ENCODE assay signal across 1 cellular context in genomic region chr20:36149469-36149868, GRCh38.
TF ChIP-seq lines count a peak whose summit lies in the region.

No MANE protein-coding gene starts in this region.

TF ChIP-seq in HepG2, 621 proteins besides CTCF, POLR2A, EP300 and RAD21 (continues in another document):
- TF ChIP-seq, protein P1, sequence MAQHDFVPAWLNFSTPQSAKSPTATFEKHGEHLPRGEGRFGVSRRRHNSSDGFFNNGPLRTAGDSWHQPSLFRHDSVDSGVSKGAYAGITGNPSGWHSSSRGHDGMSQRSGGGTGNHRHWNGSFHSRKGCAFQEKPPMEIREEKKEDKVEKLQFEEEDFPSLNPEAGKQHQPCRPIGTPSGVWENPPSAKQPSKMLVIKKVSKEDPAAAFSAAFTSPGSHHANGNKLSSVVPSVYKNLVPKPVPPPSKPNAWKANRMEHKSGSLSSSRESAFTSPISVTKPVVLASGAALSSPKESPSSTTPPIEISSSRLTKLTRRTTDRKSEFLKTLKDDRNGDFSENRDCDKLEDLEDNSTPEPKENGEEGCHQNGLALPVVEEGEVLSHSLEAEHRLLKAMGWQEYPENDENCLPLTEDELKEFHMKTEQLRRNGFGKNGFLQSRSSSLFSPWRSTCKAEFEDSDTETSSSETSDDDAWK (CRISPR knock-in tag; IDR thresholded peaks at IDR 0.05), result no peak
- TF ChIP-seq ZBTB38 (CRISPR knock-in tag; IDR thresholded peaks at IDR 0.05), result 0 out of 2 replicates have a peak, but pooled peaks have one; percentile 3
- TF ChIP-seq POGZ (CRISPR knock-in tag; IDR thresholded peaks at IDR 0.05), result no peak
- TF ChIP-seq, protein P2, sequence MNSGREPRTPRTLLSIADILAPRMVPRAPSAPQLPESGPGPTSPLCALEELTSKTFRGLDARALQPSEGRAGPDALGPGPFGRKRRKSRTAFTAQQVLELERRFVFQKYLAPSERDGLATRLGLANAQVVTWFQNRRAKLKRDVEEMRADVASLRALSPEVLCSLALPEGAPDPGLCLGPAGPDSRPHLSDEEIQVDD (CRISPR knock-in tag; IDR thresholded peaks at IDR 0.05; ENCODE audit: borderline replicate concordance), result peak; percentile 60; the same call in 1 of the 2 replicates
- 0 out of 2 replicates have a peak, but pooled peaks have one; percentile 23 for TF ChIP-seq NRL (CRISPR knock-in tag; IDR thresholded peaks at IDR 0.05; ENCODE audit: borderline replicate concordance)
- no peak for TF ChIP-seq XBP1 (CRISPR knock-in tag; IDR thresholded peaks at IDR 0.05)
- no peak for TF ChIP-seq IRF2 (CRISPR knock-in tag; IDR thresholded peaks at IDR 0.05)
- no peak for TF ChIP-seq SMAD1 (CRISPR knock-in tag; IDR thresholded peaks at IDR 0.05; ENCODE audit: borderline replicate concordance, low read depth)
- TF ChIP-seq HNRNPL (IDR thresholded peaks at IDR 0.05; ENCODE audit: low read depth, low read length), result peak; percentile 88
- TF ChIP-seq, protein P3, sequence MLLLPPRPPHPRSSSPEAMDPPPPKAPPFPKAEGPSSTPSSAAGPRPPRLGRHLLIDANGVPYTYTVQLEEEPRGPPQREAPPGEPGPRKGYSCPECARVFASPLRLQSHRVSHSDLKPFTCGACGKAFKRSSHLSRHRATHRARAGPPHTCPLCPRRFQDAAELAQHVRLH (CRISPR knock-in tag; IDR thresholded peaks at IDR 0.05; ENCODE audit: borderline replicate concordance, low read depth), result peak; percentile 18; the same call in 1 of the 2 replicates
- no peak for TF ChIP-seq TEAD3 (CRISPR knock-in tag; optimal IDR thresholded peaks at IDR 0.05; ENCODE audit: borderline replicate concordance)
- no peak for TF ChIP-seq PRPF4 (IDR thresholded peaks at IDR 0.05; ENCODE audit: low read depth, low read length, poor library complexity, severe bottlenecking)
- no peak for TF ChIP-seq ZNF83 (CRISPR knock-in tag; IDR thresholded peaks at IDR 0.05; ENCODE audit: borderline replicate concordance)
- no peak for TF ChIP-seq ZNF326 (CRISPR knock-in tag; IDR thresholded peaks at IDR 0.05; ENCODE audit: borderline replicate concordance)
- TF ChIP-seq ZNF180 (CRISPR knock-in tag; IDR thresholded peaks at IDR 0.05; ENCODE audit: borderline replicate concordance, low read depth), result no peak
- TF ChIP-seq RAD51 (IDR thresholded peaks at IDR 0.05; ENCODE audit: borderline replicate concordance), result no peak
- peak; percentile 54; the same call in 1 of the 2 replicates for TF ChIP-seq ZNF768 (CRISPR knock-in tag; IDR thresholded peaks at IDR 0.05)
- no peak for TF ChIP-seq HBP1 (CRISPR knock-in tag; IDR thresholded peaks at IDR 0.05; ENCODE audit: low read depth)
- no peak for TF ChIP-seq ZNF761 (CRISPR knock-in tag; conservative IDR thresholded peaks at IDR 0.05)
- no peak for TF ChIP-seq MEIS2 (CRISPR knock-in tag; IDR thresholded peaks at IDR 0.05)
- TF ChIP-seq ZNF530 (CRISPR knock-in tag; IDR thresholded peaks at IDR 0.05; ENCODE audit: low read depth), result no peak
- TF ChIP-seq, protein P4, sequence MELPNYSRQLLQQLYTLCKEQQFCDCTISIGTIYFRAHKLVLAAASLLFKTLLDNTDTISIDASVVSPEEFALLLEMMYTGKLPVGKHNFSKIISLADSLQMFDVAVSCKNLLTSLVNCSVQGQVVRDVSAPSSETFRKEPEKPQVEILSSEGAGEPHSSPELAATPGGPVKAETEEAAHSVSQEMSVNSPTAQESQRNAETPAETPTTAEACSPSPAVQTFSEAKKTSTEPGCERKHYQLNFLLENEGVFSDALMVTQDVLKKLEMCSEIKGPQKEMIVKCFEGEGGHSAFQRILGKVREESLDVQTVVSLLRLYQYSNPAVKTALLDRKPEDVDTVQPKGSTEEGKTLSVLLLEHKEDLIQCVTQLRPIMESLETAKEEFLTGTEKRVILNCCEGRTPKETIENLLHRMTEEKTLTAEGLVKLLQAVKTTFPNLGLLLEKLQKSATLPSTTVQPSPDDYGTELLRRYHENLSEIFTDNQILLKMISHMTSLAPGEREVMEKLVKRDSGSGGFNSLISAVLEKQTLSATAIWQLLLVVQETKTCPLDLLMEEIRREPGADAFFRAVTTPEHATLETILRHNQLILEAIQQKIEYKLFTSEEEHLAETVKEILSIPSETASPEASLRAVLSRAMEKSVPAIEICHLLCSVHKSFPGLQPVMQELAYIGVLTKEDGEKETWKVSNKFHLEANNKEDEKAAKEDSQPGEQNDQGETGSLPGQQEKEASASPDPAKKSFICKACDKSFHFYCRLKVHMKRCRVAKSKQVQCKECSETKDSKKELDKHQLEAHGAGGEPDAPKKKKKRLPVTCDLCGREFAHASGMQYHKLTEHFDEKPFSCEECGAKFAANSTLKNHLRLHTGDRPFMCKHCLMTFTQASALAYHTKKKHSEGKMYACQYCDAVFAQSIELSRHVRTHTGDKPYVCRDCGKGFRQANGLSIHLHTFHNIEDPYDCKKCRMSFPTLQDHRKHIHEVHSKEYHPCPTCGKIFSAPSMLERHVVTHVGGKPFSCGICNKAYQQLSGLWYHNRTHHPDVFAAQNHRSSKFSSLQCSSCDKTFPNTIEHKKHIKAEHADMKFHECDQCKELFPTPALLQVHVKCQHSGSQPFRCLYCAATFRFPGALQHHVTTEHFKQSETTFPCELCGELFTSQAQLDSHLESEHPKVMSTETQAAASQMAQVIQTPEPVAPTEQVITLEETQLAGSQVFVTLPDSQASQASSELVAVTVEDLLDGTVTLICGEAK (IDR thresholded peaks at IDR 0.05), result no peak
- TF ChIP-seq, protein P4 (CRISPR knock-in tag; IDR thresholded peaks at IDR 0.05), result no peak
- TF ChIP-seq, protein P5, sequence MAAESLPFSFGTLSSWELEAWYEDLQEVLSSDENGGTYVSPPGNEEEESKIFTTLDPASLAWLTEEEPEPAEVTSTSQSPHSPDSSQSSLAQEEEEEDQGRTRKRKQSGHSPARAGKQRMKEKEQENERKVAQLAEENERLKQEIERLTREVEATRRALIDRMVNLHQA (CRISPR knock-in tag; IDR thresholded peaks at IDR 0.05), result no peak
- TF ChIP-seq CBX1 (IDR thresholded peaks at IDR 0.05; ENCODE audit: low read depth), result no peak
- TF ChIP-seq, protein P6, sequence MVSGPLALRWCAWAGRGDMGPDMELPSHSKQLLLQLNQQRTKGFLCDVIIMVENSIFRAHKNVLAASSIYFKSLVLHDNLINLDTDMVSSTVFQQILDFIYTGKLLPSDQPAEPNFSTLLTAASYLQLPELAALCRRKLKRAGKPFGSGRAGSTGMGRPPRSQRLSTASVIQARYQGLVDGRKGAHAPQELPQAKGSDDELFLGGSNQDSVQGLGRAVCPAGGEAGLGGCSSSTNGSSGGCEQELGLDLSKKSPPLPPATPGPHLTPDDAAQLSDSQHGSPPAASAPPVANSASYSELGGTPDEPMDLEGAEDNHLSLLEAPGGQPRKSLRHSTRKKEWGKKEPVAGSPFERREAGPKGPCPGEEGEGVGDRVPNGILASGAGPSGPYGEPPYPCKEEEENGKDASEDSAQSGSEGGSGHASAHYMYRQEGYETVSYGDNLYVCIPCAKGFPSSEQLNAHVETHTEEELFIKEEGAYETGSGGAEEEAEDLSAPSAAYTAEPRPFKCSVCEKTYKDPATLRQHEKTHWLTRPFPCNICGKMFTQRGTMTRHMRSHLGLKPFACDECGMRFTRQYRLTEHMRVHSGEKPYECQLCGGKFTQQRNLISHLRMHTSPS (CRISPR knock-in tag; IDR thresholded peaks at IDR 0.05; ENCODE audit: low read depth), result peak; percentile 79
- TF ChIP-seq ARID4A (CRISPR knock-in tag; IDR thresholded peaks at IDR 0.05; ENCODE audit: borderline replicate concordance), result no peak
- TF ChIP-seq ZNF263 (CRISPR knock-in tag; IDR thresholded peaks at IDR 0.05), result peak; percentile 87
- TF ChIP-seq, protein P7, sequence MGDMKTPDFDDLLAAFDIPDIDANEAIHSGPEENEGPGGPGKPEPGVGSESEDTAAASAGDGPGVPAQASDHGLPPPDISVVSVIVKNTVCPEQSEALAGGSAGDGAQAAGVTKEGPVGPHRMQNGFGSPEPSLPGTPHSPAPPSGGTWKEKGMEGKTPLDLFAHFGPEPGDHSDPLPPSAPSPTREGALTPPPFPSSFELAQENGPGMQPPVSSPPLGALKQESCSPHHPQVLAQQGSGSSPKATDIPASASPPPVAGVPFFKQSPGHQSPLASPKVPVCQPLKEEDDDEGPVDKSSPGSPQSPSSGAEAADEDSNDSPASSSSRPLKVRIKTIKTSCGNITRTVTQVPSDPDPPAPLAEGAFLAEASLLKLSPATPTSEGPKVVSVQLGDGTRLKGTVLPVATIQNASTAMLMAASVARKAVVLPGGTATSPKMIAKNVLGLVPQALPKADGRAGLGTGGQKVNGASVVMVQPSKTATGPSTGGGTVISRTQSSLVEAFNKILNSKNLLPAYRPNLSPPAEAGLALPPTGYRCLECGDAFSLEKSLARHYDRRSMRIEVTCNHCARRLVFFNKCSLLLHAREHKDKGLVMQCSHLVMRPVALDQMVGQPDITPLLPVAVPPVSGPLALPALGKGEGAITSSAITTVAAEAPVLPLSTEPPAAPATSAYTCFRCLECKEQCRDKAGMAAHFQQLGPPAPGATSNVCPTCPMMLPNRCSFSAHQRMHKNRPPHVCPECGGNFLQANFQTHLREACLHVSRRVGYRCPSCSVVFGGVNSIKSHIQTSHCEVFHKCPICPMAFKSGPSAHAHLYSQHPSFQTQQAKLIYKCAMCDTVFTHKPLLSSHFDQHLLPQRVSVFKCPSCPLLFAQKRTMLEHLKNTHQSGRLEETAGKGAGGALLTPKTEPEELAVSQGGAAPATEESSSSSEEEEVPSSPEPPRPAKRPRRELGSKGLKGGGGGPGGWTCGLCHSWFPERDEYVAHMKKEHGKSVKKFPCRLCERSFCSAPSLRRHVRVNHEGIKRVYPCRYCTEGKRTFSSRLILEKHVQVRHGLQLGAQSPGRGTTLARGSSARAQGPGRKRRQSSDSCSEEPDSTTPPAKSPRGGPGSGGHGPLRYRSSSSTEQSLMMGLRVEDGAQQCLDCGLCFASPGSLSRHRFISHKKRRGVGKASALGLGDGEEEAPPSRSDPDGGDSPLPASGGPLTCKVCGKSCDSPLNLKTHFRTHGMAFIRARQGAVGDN (CRISPR knock-in tag; IDR thresholded peaks at IDR 0.05), result peak; percentile 57
- no peak for TF ChIP-seq ZNF460 (CRISPR knock-in tag; IDR thresholded peaks at IDR 0.05; ENCODE audit: borderline replicate concordance)
